Comparison of ENCODE assay signal across 1 cellular context in genomic region chr6:31979238-31979898, GRCh38.
TF ChIP-seq lines count a peak whose summit lies in the region.

No MANE protein-coding gene starts in this region.

TF ChIP-seq in liver, 16 proteins besides CTCF, POLR2A, EP300 and RAD21 (continued from another document):
- TF ChIP-seq HNF4A (conservative IDR thresholded peaks at IDR 0.05), result peak; percentile 64 to 84
